16 cellular contexts compared by ENCODE assay signal in the genomic region with DNA sequence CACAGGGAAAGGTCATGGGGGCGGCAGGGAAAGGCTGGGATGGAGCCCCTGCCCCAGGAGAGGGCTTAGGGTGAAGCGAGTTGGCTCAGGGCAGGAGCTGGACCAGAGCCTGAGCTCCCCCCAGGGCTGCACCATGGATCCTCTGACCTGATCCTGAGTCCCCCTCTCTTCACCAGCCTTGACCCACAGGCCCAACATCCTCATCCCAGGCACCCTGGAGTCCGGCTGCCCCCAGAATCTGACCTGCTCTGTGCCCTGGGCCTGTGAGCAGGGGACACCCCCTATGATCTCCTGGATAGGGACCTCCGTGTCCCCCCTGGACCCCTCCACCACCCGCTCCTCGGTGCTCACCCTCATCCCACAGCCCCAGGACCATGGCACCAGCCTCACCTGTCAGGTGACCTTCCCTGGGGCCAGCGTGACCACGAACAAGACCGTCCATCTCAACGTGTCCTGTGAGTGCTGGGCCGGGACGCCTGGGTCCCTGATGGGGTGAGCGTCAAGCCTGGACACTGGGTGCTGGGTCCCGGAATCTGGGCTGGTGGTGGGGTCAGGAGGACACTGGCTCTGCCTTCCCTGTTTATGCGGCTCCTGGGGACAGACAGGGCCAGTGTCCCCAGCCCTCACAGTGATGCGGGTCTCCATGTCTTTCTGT. TPM values are rescaled to one million over a fixed set of nuclear protein-coding genes. Genes with fewer than 3 reads are reported as not detected.
DNase-seq lines count a peak whose midpoint lies in the region; ATAC-seq and TF ChIP-seq lines count a peak whose summit lies in the region.
"Had no signal": no experiment of that assay in that cellular context is flagged by ENCODE, and none has a peak within 500 bp of the region (broad histone marks: within the 10 kb centered on the region; RNA-seq: fewer than 3 reads in every experiment).

No MANE protein-coding gene starts in this region.

- H3K4me1 ChIP-seq in CD4-positive, CD25-positive, alpha-beta regulatory T cell (ENCODE audit: control insufficient read depth, insufficient read depth, low read length, poor library complexity, severe bottlenecking) = peaks cover 64% of the 10 kb centered on the region
- H3K4me1 ChIP-seq in CD8-positive, alpha-beta memory T cell (ENCODE audit: insufficient read depth, low read length) = peaks cover 94% of the 10 kb centered on the region
- H3K4me1 ChIP-seq in rectal smooth muscle tissue (ENCODE audit: control insufficient read depth, insufficient read depth, low read length) (no peaks in the 10 kb centered on the region), gastrocnemius medialis (no peaks in the 10 kb centered on the region)

- H3K36me3 ChIP-seq in CD4-positive, CD25-positive, alpha-beta regulatory T cell (ENCODE audit: control insufficient read depth, insufficient read depth, low read length) = no peaks in the 10 kb centered on the region
- no peaks in the 10 kb centered on the region for H3K36me3 ChIP-seq in CD8-positive, alpha-beta memory T cell (ENCODE audit: insufficient read depth, low read length)
- H3K36me3 ChIP-seq in rectal smooth muscle tissue (ENCODE audit: control insufficient read depth, insufficient read depth, low read length) (no peaks in the 10 kb centered on the region), gastrocnemius medialis (no peaks in the 10 kb centered on the region)

- CTCF ChIA-PET in CD8-positive, alpha-beta memory T cell (lab: Charles Lee) = no interaction called here

- no peak for TF ChIP-seq CTCF in gastrocnemius medialis (IDR thresholded peaks at IDR 0.05 in 4 of 5, conservative IDR thresholded peaks at IDR 0.05 in 1 of 5)

- peak overlapping the region in 2 of 3 donors; percentile 64 to 92 for H3K27ac Mint-ChIP-seq in CD4-positive, CD25-positive, alpha-beta regulatory T cell
- H3K27ac Mint-ChIP-seq in CD8-positive, alpha-beta memory T cell = peak overlapping the region in 5 of 8 donors; percentile 76 to 96 (median 87)
- H3K27ac Mint-ChIP-seq in immature natural killer cell = peak overlapping the region; percentile 89 to 98 (median 97)

- DNase-seq in CD4-positive, CD25-positive, alpha-beta regulatory T cell = no peak
- DNase-seq in CD8-positive, alpha-beta memory T cell = no peak
- no peak for DNase-seq in immature natural killer cell
- DNase-seq in NCI-H2196 (lab: John Stamatoyannopoulos, UW; ENCODE audit: unreplicated experiment) = no peak
- no peak for DNase-seq in gastrocnemius medialis
- no peak for DNase-seq in superior temporal gyrus (ENCODE audit: extremely low spot score)
- DNase-seq: NCI-H1930; SK-N-SH; small intestine; stimulated activated naive CD4-positive, alpha-beta T cell treated with Interleukin-2 at 50 U/mL for 16 hours had no signal

- peaks cover 0 to 92% (median 42%) of the 10 kb centered on the region in 4 donors for H3K4me1 Mint-ChIP-seq in CD4-positive, CD25-positive, alpha-beta regulatory T cell
- H3K4me1 Mint-ChIP-seq in CD8-positive, alpha-beta memory T cell = peaks cover 80 to 90% (median 80%) of the 10 kb centered on the region in 3 donors
- H3K4me1 Mint-ChIP-seq in immature natural killer cell = peaks cover 92 to 93% of the 10 kb centered on the region in 2 donors

- no peak overlapping the region for H3K4me3 ChIP-seq in CD4-positive, CD25-positive, alpha-beta regulatory T cell (ENCODE audit: low read depth, low read length)
- peak overlapping the region; percentile 23 for H3K4me3 ChIP-seq in CD8-positive, alpha-beta memory T cell (ENCODE audit: low read length)
- H3K4me3 ChIP-seq in rectal smooth muscle tissue (ENCODE audit: low read length) = no peak overlapping the region
- peak overlapping the region in 2 of 4 donors; percentile 2 to 21 for H3K4me3 ChIP-seq in gastrocnemius medialis

- POLR2A ChIA-PET in CD8-positive, alpha-beta memory T cell (lab: Charles Lee) = no interaction called here

- no peak for ATAC-seq in CD4-positive, CD25-positive, alpha-beta regulatory T cell (ENCODE audit: low read depth in 2 of 2)
- ATAC-seq in gastrocnemius medialis (no peak), GM18520 (IDR thresholded peaks at IDR 0.05; ENCODE audit: unreplicated experiment) (no peak)
- ATAC-seq: esophagus mucosa had no signal

- peaks cover 2% of the 10 kb centered on the region for H3K27me3 Mint-ChIP-seq in CD4-positive, CD25-positive, alpha-beta regulatory T cell
- peaks cover 0 to 1% of the 10 kb centered on the region in 2 donors for H3K27me3 Mint-ChIP-seq in CD8-positive, alpha-beta memory T cell
- H3K27me3 Mint-ChIP-seq in immature natural killer cell (ENCODE audit: low read depth in 3 of 3) = peaks cover 5 to 10% (median 7%) of the 10 kb centered on the region in 3 donors

- H3K9me3 ChIP-seq in CD4-positive, CD25-positive, alpha-beta regulatory T cell (ENCODE audit: control insufficient read depth in 2 of 2, low read length in 2 of 2) = no peaks in the 10 kb centered on the region
- no peaks in the 10 kb centered on the region for H3K9me3 ChIP-seq in CD8-positive, alpha-beta memory T cell (ENCODE audit: low read length)
- H3K9me3 ChIP-seq in gastrocnemius medialis = no peaks in the 10 kb centered on the region
- H3K9me3 ChIP-seq: SK-N-SH had no signal

- peak overlapping the region; percentile 63 for H3K27ac ChIP-seq in CD4-positive, CD25-positive, alpha-beta regulatory T cell (ENCODE audit: insufficient read depth, low read length, poor library complexity, severe bottlenecking)
- no peak overlapping the region for H3K27ac ChIP-seq in CD8-positive, alpha-beta memory T cell (ENCODE audit: low read depth, low read length)
- H3K27ac ChIP-seq in rectal smooth muscle tissue (ENCODE audit: low read depth, low read length) = peak overlapping the region; percentile 8
- H3K27ac ChIP-seq in gastrocnemius medialis = peak overlapping the region in 1 of 4 donors; percentile 10

- intact Hi-C loops in gastrocnemius medialis (cut with DNase I; ENCODE audit: low total_unique reads) = no loop called here

- H3K4me3 Mint-ChIP-seq in CD4-positive, CD25-positive, alpha-beta regulatory T cell = peak overlapping the region in 1 of 4 donors; percentile 19
- H3K4me3 Mint-ChIP-seq in CD8-positive, alpha-beta memory T cell = peak overlapping the region in 4 of 7 donors; percentile 71 to 79 (median 78)
- peak overlapping the region; percentile 76 to 89 (median 84) for H3K4me3 Mint-ChIP-seq in immature natural killer cell

- no peak overlapping the region for H3K9ac ChIP-seq in rectal smooth muscle tissue (ENCODE audit: low read length)
- H3K9ac ChIP-seq: SK-N-SH had no signal

- H3K36me3 Mint-ChIP-seq in CD4-positive, CD25-positive, alpha-beta regulatory T cell = peaks cover 7% of the 10 kb centered on the region
- peaks cover 0 to 8% (median 0%) of the 10 kb centered on the region in 3 donors for H3K36me3 Mint-ChIP-seq in CD8-positive, alpha-beta memory T cell
- peaks cover 5 to 9% (median 6%) of the 10 kb centered on the region in 3 donors for H3K36me3 Mint-ChIP-seq in immature natural killer cell

- no peaks in the 10 kb centered on the region for H3K27me3 ChIP-seq in CD4-positive, CD25-positive, alpha-beta regulatory T cell (ENCODE audit: control insufficient read depth, insufficient read depth, low read length)
- no peaks in the 10 kb centered on the region for H3K27me3 ChIP-seq in CD8-positive, alpha-beta memory T cell (ENCODE audit: insufficient read depth, low read length, poor library complexity, severe bottlenecking)
- peaks cover 4% of the 10 kb centered on the region for H3K27me3 ChIP-seq in rectal smooth muscle tissue (ENCODE audit: control insufficient read depth, insufficient read depth, low read length)
- no peaks in the 10 kb centered on the region for H3K27me3 ChIP-seq in gastrocnemius medialis

- no peak for TF ChIP-seq POLR2A in gastrocnemius medialis (IDR thresholded peaks at IDR 0.05)

- in situ Hi-C loops in gastrocnemius medialis (cut with MboI; ENCODE audit: low sequenced_read_pairs in 4 of 4) = no loop called here

- peaks cover 0 to 6% (median 3%) of the 10 kb centered on the region in 7 donors for H3K9me3 Mint-ChIP-seq in CD4-positive, CD25-positive, alpha-beta regulatory T cell
- H3K9me3 Mint-ChIP-seq in CD8-positive, alpha-beta memory T cell = no peaks in the 10 kb centered on the region
- no peaks in the 10 kb centered on the region for H3K9me3 Mint-ChIP-seq in immature natural killer cell

RNA-seq across cellular contexts. Expression of a gene that starts 0.8 kb away (rescaled TPM):
- 1.1 TPM for total RNA-seq in CD4-positive, CD25-positive, alpha-beta regulatory T cell
- polyA plus RNA-seq in CD4-positive, CD25-positive, alpha-beta regulatory T cell = under 1 TPM in 3 of 4 donors, not detected in 1; 0.33 to 0.52 (median 0.37) TPM
- under 1 TPM; 0.46 to 0.93 TPM for total RNA-seq in CD8-positive, alpha-beta memory T cell
- 3.6 TPM for polyA plus RNA-seq in CD8-positive, alpha-beta memory T cell
- 10 to 100 TPM in 2 of 3 donors, 1 to 10 TPM in 1; 6.2 to 16.8 (median 11.3) TPM for polyA plus RNA-seq in immature natural killer cell
- 1 to 10 TPM in 2 of 4 donors, under 1 TPM in 1, not detected in 1; 0.72 to 1.4 (median 1.0) TPM for total RNA-seq in gastrocnemius medialis
- total RNA-seq: Daoy had no signal
- polyA plus RNA-seq: BJ, SK-N-SH had no signal

RNA-seq across cellular contexts. Expression of a gene that starts 16.6 kb away (rescaled TPM):
- not detected for total RNA-seq in CD4-positive, CD25-positive, alpha-beta regulatory T cell
- not detected for polyA plus RNA-seq in CD4-positive, CD25-positive, alpha-beta regulatory T cell
- under 1 TPM; 0.42 to 0.46 TPM for total RNA-seq in CD8-positive, alpha-beta memory T cell
- polyA plus RNA-seq in CD8-positive, alpha-beta memory T cell = 2.5 TPM
- polyA plus RNA-seq in immature natural killer cell = 100 to 1,000 TPM; 108 to 213 (median 129) TPM
- under 1 TPM in 3 of 4 donors, not detected in 1; 0.13 to 0.97 (median 0.23) TPM for total RNA-seq in gastrocnemius medialis
- total RNA-seq: Daoy, M059J had no signal
- polyA plus RNA-seq: BJ, SK-N-SH had no signal

RNA-seq across cellular contexts. Expression of a gene that starts 17.3 kb away (rescaled TPM):
- total RNA-seq in CD4-positive, CD25-positive, alpha-beta regulatory T cell = 5.9 TPM
- 1 to 10 TPM; 3.4 to 8.0 (median 4.5) TPM for polyA plus RNA-seq in CD4-positive, CD25-positive, alpha-beta regulatory T cell
- total RNA-seq in CD8-positive, alpha-beta memory T cell = 10 to 100 TPM; 11.0 to 13.4 TPM
- 8.8 TPM for polyA plus RNA-seq in CD8-positive, alpha-beta memory T cell
- polyA plus RNA-seq in immature natural killer cell = 1 to 10 TPM; 2.0 to 5.6 (median 5.0) TPM
- total RNA-seq in gastrocnemius medialis = 10 to 100 TPM in 2 of 4 donors, 1 to 10 TPM in 2; 5.8 to 11.9 (median 9.3) TPM

RNA-seq across cellular contexts. Expression of a gene that starts 42.9 kb away (rescaled TPM):
- 0.35 TPM for total RNA-seq in CD4-positive, CD25-positive, alpha-beta regulatory T cell
- polyA plus RNA-seq in CD4-positive, CD25-positive, alpha-beta regulatory T cell = not detected
- total RNA-seq in CD8-positive, alpha-beta memory T cell = under 1 TPM; 0.26 to 0.31 TPM
- polyA plus RNA-seq in CD8-positive, alpha-beta memory T cell = not detected
- not detected for polyA plus RNA-seq in immature natural killer cell
- not detected for total RNA-seq in gastrocnemius medialis
- total RNA-seq: Daoy, M059J had no signal
